Comparison of ENCODE assay signal across 33 cellular contexts in the genomic region with DNA sequence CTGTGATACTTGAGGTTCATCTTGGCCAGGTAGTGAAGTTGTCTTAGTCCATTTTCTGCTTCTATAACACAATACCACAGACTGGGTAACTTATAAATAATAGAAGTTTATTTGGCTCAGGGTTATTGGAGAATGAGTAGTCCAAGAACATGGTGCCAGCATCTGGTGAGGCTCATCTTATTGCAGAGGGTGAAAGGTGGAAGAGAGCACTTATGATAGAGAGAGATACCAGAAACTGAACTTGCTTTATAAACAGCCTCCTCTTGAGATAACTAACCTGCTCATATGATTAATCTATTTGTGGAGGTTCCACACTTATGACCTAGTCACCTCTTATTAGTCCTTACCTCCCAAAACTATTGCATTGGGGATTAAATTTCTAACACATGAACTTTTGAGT. TPM values are rescaled to one million over a fixed set of nuclear protein-coding genes. Genes with fewer than 3 reads are reported as not detected.
"Had no signal": no experiment of that assay in that cellular context is flagged by ENCODE, and none has a peak within 500 bp of the region (broad histone marks: within the 10 kb centered on the region; RNA-seq: fewer than 3 reads in every experiment).

No MANE protein-coding gene starts in this region.

- H3K27ac Mint-ChIP-seq: activated CD4-positive, alpha-beta memory T cell treated with anti-CD3 and anti-CD28 coated beads, Interleukin-2, amount 10 ng/mL, durations not matched to agents 7 days and 5 days; activated CD4-positive, alpha-beta T cell treated with anti-CD3 and anti-CD28 coated beads, Interleukin-2, amount 10 ng/mL, durations not matched to agents 7 days and 5 days; activated naive CD4-positive, alpha-beta T cell treated with anti-CD3 and anti-CD28 coated beads, Interleukin-2, amount 10 ng/mL, durations not matched to agents 7 days and 5 days; activated naive CD8-positive, alpha-beta T cell treated with anti-CD3 and anti-CD28 coated beads, Interleukin-2, amount 10 ng/mL, durations not matched to agents 7 days and 5 days; activated T-cell treated with anti-CD3 and anti-CD28 coated beads, Interleukin-2, amount 50 U/mL, for 24 hours; dendritic cell treated with granulocyte-macrophage colony-stimulating factor and Interleukin-4, amounts not matched to agents 40 ng/mL and 50 ng/mL, for 4 days; nephron; stimulated activated effector memory CD8-positive, alpha-beta T cell treated with anti-CD3 and anti-CD28 coated beads, Interleukin-12 subunit alpha, Interleukin-12 subunit beta, amount 100 ng/mL, for 72 hours; stimulated activated naive CD8-positive, alpha-beta T cell treated with anti-CD3 and anti-CD28 coated beads, Interleukin-15, Interleukin-2, amounts not matched to agents 100 ng/mL and 50 ng/mL, for 24 hours; WTC11 had no signal

- H3K4me3 Mint-ChIP-seq: activated CD4-positive, alpha-beta memory T cell treated with anti-CD3 and anti-CD28 coated beads, Interleukin-2, amount 10 ng/mL, durations not matched to agents 7 days and 5 days; activated CD4-positive, alpha-beta T cell treated with anti-CD3 and anti-CD28 coated beads, Interleukin-2, amount 10 ng/mL, durations not matched to agents 7 days and 5 days; activated naive CD4-positive, alpha-beta T cell treated with anti-CD3 and anti-CD28 coated beads, Interleukin-2, amount 10 ng/mL, durations not matched to agents 7 days and 5 days; activated naive CD8-positive, alpha-beta T cell treated with anti-CD3 and anti-CD28 coated beads, Interleukin-2, amount 10 ng/mL, durations not matched to agents 7 days and 5 days; activated T-cell treated with anti-CD3 and anti-CD28 coated beads, Interleukin-2, amount 50 U/mL, for 24 hours; central memory CD8-positive, alpha-beta T cell; dendritic cell treated with granulocyte-macrophage colony-stimulating factor and Interleukin-4, amounts not matched to agents 40 ng/mL and 50 ng/mL, for 4 days; nephron; stimulated activated effector memory CD8-positive, alpha-beta T cell treated with anti-CD3 and anti-CD28 coated beads, Interleukin-12 subunit alpha, Interleukin-12 subunit beta, amount 100 ng/mL, for 72 hours; stimulated activated naive CD8-positive, alpha-beta T cell treated with anti-CD3 and anti-CD28 coated beads, Interleukin-15, Interleukin-2, amounts not matched to agents 100 ng/mL and 50 ng/mL, for 24 hours; WTC11 had no signal

- DNase-seq: activated CD4-positive, alpha-beta memory T cell treated with anti-CD3 and anti-CD28 coated beads, Interleukin-2, amount 10 ng/mL, durations not matched to agents 7 days and 5 days; activated CD4-positive, alpha-beta T cell treated with anti-CD3 and anti-CD28 coated beads for 1 hour; activated CD4-positive, alpha-beta T cell treated with anti-CD3 and anti-CD28 coated beads, Interleukin-2, amount 10 ng/mL, durations not matched to agents 7 days and 5 days; activated CD8-positive, alpha-beta memory T cell treated with anti-CD3 and anti-CD28 coated beads, Interleukin-2, amount 50 U/mL, for 48 hours; activated gamma-delta T cell; activated naive CD4-positive, alpha-beta T cell treated with anti-CD3 and anti-CD28 coated beads, Interleukin-2, amount 10 ng/mL, durations not matched to agents 7 days and 5 days; activated naive CD8-positive, alpha-beta T cell treated with anti-CD3 and anti-CD28 coated beads, Interleukin-2, amount 10 ng/mL, durations not matched to agents 7 days and 5 days; activated T-cell treated with anti-CD3 and anti-CD28 coated beads, Interleukin-2, amount 50 U/mL, for 24 hours; amygdala; effector CD4-positive, alpha-beta T cell; lower lobe of right lung; stimulated activated CD4-positive, alpha-beta T cell treated with anti-CD3 and anti-CD28 coated beads, Interleukin-4, amount 100 ng/mL, for 24 hours; T-helper 2 cell; trophoblast cell; uterus had no signal

- H3K36me3 ChIP-seq: esophagus muscularis mucosa, gastroesophageal sphincter, lower lobe of right lung, neutrophil, thoracic aorta, uterus had no signal

- H3K27ac ChIP-seq: esophagus muscularis mucosa, neutrophil, thoracic aorta, uterus had no signal

- H3K4me1 Mint-ChIP-seq: activated CD4-positive, alpha-beta memory T cell treated with anti-CD3 and anti-CD28 coated beads, Interleukin-2, amount 10 ng/mL, durations not matched to agents 7 days and 5 days; activated CD4-positive, alpha-beta T cell treated with anti-CD3 and anti-CD28 coated beads, Interleukin-2, amount 10 ng/mL, durations not matched to agents 7 days and 5 days; activated naive CD4-positive, alpha-beta T cell treated with anti-CD3 and anti-CD28 coated beads, Interleukin-2, amount 10 ng/mL, durations not matched to agents 7 days and 5 days; activated naive CD8-positive, alpha-beta T cell treated with anti-CD3 and anti-CD28 coated beads, Interleukin-2, amount 10 ng/mL, durations not matched to agents 7 days and 5 days; central memory CD8-positive, alpha-beta T cell; stimulated activated effector memory CD8-positive, alpha-beta T cell treated with anti-CD3 and anti-CD28 coated beads, Interleukin-12 subunit alpha, Interleukin-12 subunit beta, amount 100 ng/mL, for 72 hours had no signal

- H3K9me3 Mint-ChIP-seq: activated naive CD4-positive, alpha-beta T cell treated with anti-CD3 and anti-CD28 coated beads, Interleukin-2, amount 10 ng/mL, durations not matched to agents 7 days and 5 days; activated T-cell treated with anti-CD3 and anti-CD28 coated beads, Interleukin-2, amount 50 U/mL, for 24 hours had no signal

- H3K4me3 ChIP-seq: esophagus muscularis mucosa, gastroesophageal sphincter, lower lobe of right lung, skin epidermis, thoracic aorta, uterus had no signal

- H3K27me3 ChIP-seq: esophagus muscularis mucosa, gastroesophageal sphincter, neutrophil, uterus had no signal

- ATAC-seq: gastroesophageal sphincter; sciatic nerve; stimulated activated effector memory CD8-positive, alpha-beta T cell treated with anti-CD3 and anti-CD28 coated beads, Interleukin-12 subunit alpha, Interleukin-12 subunit beta, amount 100 ng/mL, for 72 hours; WTC11 had no signal

- H3K36me3 Mint-ChIP-seq: activated naive CD4-positive, alpha-beta T cell treated with anti-CD3 and anti-CD28 coated beads, Interleukin-2, amount 10 ng/mL, durations not matched to agents 7 days and 5 days; stimulated activated effector memory CD8-positive, alpha-beta T cell treated with anti-CD3 and anti-CD28 coated beads, Interleukin-12 subunit alpha, Interleukin-12 subunit beta, amount 100 ng/mL, for 72 hours had no signal

- H3K9me3 ChIP-seq: neutrophil, uterus had no signal

RNA-seq across cellular contexts. Expression of a gene that starts 1.6 kb away (rescaled TPM):
- total RNA-seq: activated CD4-positive, alpha-beta memory T cell treated with anti-CD3 and anti-CD28 coated beads, Interleukin-2, amount 10 ng/mL, durations not matched to agents 7 days and 5 days; activated CD4-positive, alpha-beta T cell treated with anti-CD3 and anti-CD28 coated beads, Interleukin-2, amount 10 ng/mL, durations not matched to agents 7 days and 5 days; activated naive CD8-positive, alpha-beta T cell treated with anti-CD3 and anti-CD28 coated beads, Interleukin-2, amount 10 ng/mL, durations not matched to agents 7 days and 5 days; esophagus muscularis mucosa; gastroesophageal sphincter; kidney epithelial cell; lower lobe of right lung; mononuclear cell; osteocyte; posterior vena cava; renal cortical epithelial cell; sciatic nerve; subcutaneous adipose tissue; thoracic aorta; uterus had no signal
